Comparison of ENCODE assay signal across 35 cellular contexts in genomic region chr3:15873415-15873814, GRCh38.
DNase-seq lines count a peak whose midpoint lies in the region; ATAC-seq, FAIRE-seq and TF ChIP-seq lines count a peak whose summit lies in the region.
"Had no signal": no experiment of that assay in that cellular context is flagged by ENCODE, and none has a peak within 500 bp of the region (broad histone marks: within the 10 kb centered on the region; RNA-seq: fewer than 3 reads in every experiment).

No MANE protein-coding gene starts in this region.

- TF ChIP-seq CTCF in SK-N-SH (IDR thresholded peaks at IDR 0.05), result no peak
- no peak for TF ChIP-seq CTCF in HepG2 (CRISPR knock-in tag; IDR thresholded peaks at IDR 0.05)
- TF ChIP-seq CTCF in right lobe of liver (IDR thresholded peaks at IDR 0.05), result no peak

- no peak for TF ChIP-seq POLR2A in HepG2 (IDR thresholded peaks at IDR 0.05; ENCODE audit: insufficient read depth in 1 of 2, low read depth in 2 of 2, low read length in 2 of 2)
- no peak for TF ChIP-seq POLR2A in right lobe of liver (IDR thresholded peaks at IDR 0.05)

- in situ Hi-C loops in HepG2 (cut with HindIII; ENCODE audit: extremely low pct_ligation_motif_present, low pct_unique_long_range_greater_than_20kb), result no loop called here

- FAIRE-seq in endometrium (lab: Jason Lieb, UNC) (peak; percentile 35), HepG2 (lab: Jason Lieb, UNC) (peak; percentile 12)
- FAIRE-seq: A204.1, A549, D721Med had no signal

- peak overlapping the region in 1 of 2 experiments; percentile 88; a peak in 1 of 4 replicates for H3K27ac ChIP-seq in SK-N-SH (ENCODE audit: low read depth in 2 of 2, low read length in 1 of 2)
- H3K27ac ChIP-seq in HepG2 (ENCODE audit: extremely low read length, insufficient read depth, low read length), result no peak overlapping the region
- no peak overlapping the region for H3K27ac ChIP-seq in right lobe of liver
- H3K27ac ChIP-seq: 22Rv1; A549; BLaER1; BLaER1 treated with 17β-estradiol and CSF1 and Interleukin-3, amounts not matched to agents 10 nM and 100 nM; C4-2B had no signal

- CTCF ChIA-PET in SK-N-SH (lab: Yijun Ruan, JAX) (interaction anchor here (0.8 to 1.0 kb wide), 2 partner anchors 17 to 305 kb away, joined by 3 read pairs; no protein-coding TSS in a partner anchor), HepG2 (lab: Yijun Ruan, JAX; ENCODE audit: low intra/inter-chr PET ratio, low total read pairs) (no interaction called here)

- no peak for DNase-seq in SK-N-SH
- no peak for DNase-seq in HepG2 (ENCODE audit: low spot score)
- DNase-seq in right lobe of liver, result no peak
- no peak for DNase-seq in mucosa of gallbladder (ENCODE audit: low spot score)
- DNase-seq in stimulated activated naive CD4-positive, alpha-beta T cell (lab: John Stamatoyannopoulos, UW), result no peak
- no peak for DNase-seq in stimulated activated CD4-positive, alpha-beta T cell treated with anti-CD3 and anti-CD28 coated beads, Interleukin-4, amount 100 ng/mL, for 4 hours
- DNase-seq: 8988T; ACHN; AML-193; BE2C; C1 segment of cervical spinal cord; Caco-2; Calu3; CD4-positive, alpha-beta memory T cell; CD4-positive, alpha-beta T cell; CD4-positive, CD25-positive, alpha-beta regulatory T cell; CD8-positive, alpha-beta memory T cell; CD8-positive, alpha-beta T cell; COR-L47; DMS 273 treated with DMSO at 0.1 percent for 48 hours; DMS153; DMS53; DMS79; DMS79 treated with DMSO at 0.1 percent for 48 hours; DND-41; EL had no signal

- no peaks in the 10 kb centered on the region for H4K20me1 ChIP-seq in SK-N-SH (ENCODE audit: insufficient read depth)
- no peaks in the 10 kb centered on the region for H4K20me1 ChIP-seq in HepG2 (ENCODE audit: insufficient read depth, low read length)
- H4K20me1 ChIP-seq: BLaER1; BLaER1 treated with 17β-estradiol and CSF1 and Interleukin-3, amounts not matched to agents 10 nM and 100 nM had no signal

- POLR2A ChIA-PET in SK-N-SH (lab: Yijun Ruan, JAX), result no interaction called here
- POLR2A ChIA-PET in HepG2 (lab: Yijun Ruan, JAX), result no interaction called here

- 59% methylated on average over 4 of the region's 4 CpGs for WGBS in SK-N-SH (ENCODE audit: low lambda C conversion rate)
- WGBS in HepG2 (ENCODE audit: low lambda C conversion rate), result 24% methylated on average over 4 of the region's 4 CpGs
- 21% methylated on average over 4 of the region's 4 CpGs for WGBS in right lobe of liver (ENCODE audit: insufficient coverage, low coverage, low lambda C conversion rate, missing lambda C conversion rate)

- H3K9me3 ChIP-seq in SK-N-SH (0 out of 2 replicates have a peak, but pooled peaks cover 3% of the 10 kb centered on the region), HepG2 (ENCODE audit: low read length) (no peaks in the 10 kb centered on the region), right lobe of liver (no peaks in the 10 kb centered on the region)
- H3K9me3 ChIP-seq: BE2C, Caco-2 had no signal

- BruUV-seq in HepG2 (replicated peaks; lab: Mats Ljungman, UMichigan), result no TSS peak

- H3K9ac ChIP-seq in SK-N-SH (no peak overlapping the region), HepG2 (ENCODE audit: insufficient read depth, low read depth, low read length) (no peak overlapping the region)
- H3K9ac ChIP-seq: BLaER1; BLaER1 treated with 17β-estradiol and CSF1 and Interleukin-3, amounts not matched to agents 10 nM and 100 nM had no signal

- H3K27me3 ChIP-seq in SK-N-SH (ENCODE audit: insufficient read depth) (no peaks in the 10 kb centered on the region), HepG2 (ENCODE audit: control insufficient read depth in 1 of 2, insufficient read depth in 2 of 2, low read length in 2 of 2) (no peaks in the 10 kb centered on the region), right lobe of liver (no peaks in the 10 kb centered on the region)
- H3K27me3 ChIP-seq: BE2C; BLaER1; BLaER1 treated with 17β-estradiol and CSF1 and Interleukin-3, amounts not matched to agents 10 nM and 100 nM had no signal

- H3F3A ChIP-seq in SK-N-SH (replicated peaks; ENCODE audit: insufficient read depth), result peaks cover 24% of the 10 kb centered on the region

- H3K4me1 ChIP-seq in SK-N-SH (ENCODE audit: control insufficient read depth in 1 of 2, insufficient read depth in 2 of 2, low read depth in 1 of 2, low read length in 1 of 2) (peaks cover 0 to 13% of the 10 kb centered on the region in 2 experiments; a peak in 1 of 4 replicates), HepG2 (ENCODE audit: insufficient read depth, low read length) (no peaks in the 10 kb centered on the region), right lobe of liver (peaks cover 0 to 4% (median 0%) of the 10 kb centered on the region in 4 donors)
- H3K4me1 ChIP-seq: A549; BE2C; BLaER1; BLaER1 treated with 17β-estradiol and CSF1 and Interleukin-3, amounts not matched to agents 10 nM and 100 nM; Caco-2 had no signal

- no peaks in the 10 kb centered on the region for H3K9me2 ChIP-seq in SK-N-SH

- H2AFZ ChIP-seq in SK-N-SH (ENCODE audit: low read depth) (no peak overlapping the region), HepG2 (ENCODE audit: low read length) (no peak overlapping the region)

- H3K36me3 ChIP-seq in SK-N-SH (replicated peaks in 1 of 2; ENCODE audit: control insufficient read depth in 1 of 2, insufficient read depth in 2 of 2, low read length in 1 of 2) (peaks cover 0 to 3% of the 10 kb centered on the region in 2 experiments), HepG2 (replicated peaks in 1 of 2; ENCODE audit: control insufficient read depth in 1 of 2, insufficient read depth in 2 of 2, low read length in 2 of 2) (no peaks in the 10 kb centered on the region), right lobe of liver (no peaks in the 10 kb centered on the region)
- H3K36me3 ChIP-seq: BE2C had no signal

- no peak for TF ChIP-seq EP300 in SK-N-SH (IDR thresholded peaks at IDR 0.05; ENCODE audit: borderline replicate concordance in 1 of 2, low read depth in 1 of 2, low read length in 1 of 2)
- TF ChIP-seq EP300 in HepG2 (IDR thresholded peaks at IDR 0.05; ENCODE audit: low read depth in 2 of 2, low read length in 2 of 2), result no peak
- TF ChIP-seq EP300 in HepG2 (CRISPR knock-in tag; IDR thresholded peaks at IDR 0.05; ENCODE audit: borderline replicate concordance), result no peak

- no peak overlapping the region for H3K4me2 ChIP-seq in SK-N-SH
- no peak overlapping the region for H3K4me2 ChIP-seq in HepG2 (ENCODE audit: low read depth, low read length)
- H3K4me2 ChIP-seq: A549; BLaER1; BLaER1 treated with 17β-estradiol and CSF1 and Interleukin-3, amounts not matched to agents 10 nM and 100 nM had no signal

- no peaks in the 10 kb centered on the region for H3K79me2 ChIP-seq in SK-N-SH (ENCODE audit: insufficient read depth)
- no peaks in the 10 kb centered on the region for H3K79me2 ChIP-seq in HepG2 (ENCODE audit: insufficient read depth, low read length)

- H3K4me3 ChIP-seq in SK-N-SH (ENCODE audit: low read depth in 2 of 2, low read length in 1 of 2) (no peak overlapping the region), HepG2 (replicated peaks in 1 of 3; ENCODE audit: insufficient read depth in 1 of 3, low read depth in 2 of 3, low read length in 3 of 3) (no peak overlapping the region), right lobe of liver (no peak overlapping the region)
- H3K4me3 ChIP-seq: A549; BLaER1; BLaER1 treated with 17β-estradiol and CSF1 and Interleukin-3, amounts not matched to agents 10 nM and 100 nM had no signal

- no peak for TF ChIP-seq RAD21 in SK-N-SH (IDR thresholded peaks at IDR 0.05; ENCODE audit: low read length)
- no peak for TF ChIP-seq RAD21 in HepG2 (CRISPR knock-in tag; IDR thresholded peaks at IDR 0.05)

- ATAC-seq in SK-N-SH treated with all-trans-retinoic acid at 6 μM for 48 hours, result no peak
- ATAC-seq in HepG2, result no peak
- ATAC-seq in right lobe of liver, result peak; percentile 36 to 80 (median 67)
- ATAC-seq: A549; CD8-positive, alpha-beta T cell had no signal

- intact Hi-C loops in HepG2 (cut with micrococcal nuclease; ENCODE audit: unreplicated experiment), result no loop called here
- intact Hi-C loops in right lobe of liver (cut with DNase I), result no loop called here

TF ChIP-seq in SK-N-SH treated with all-trans-retinoic acid at 6 μM for 48 hours, 23 proteins besides CTCF, POLR2A, EP300 and RAD21 (continues in another document):
- TF ChIP-seq ZNF8 (CRISPR knock-in tag; IDR thresholded peaks at IDR 0.05) (no peak), CSDC2 (CRISPR knock-in tag; IDR thresholded peaks at IDR 0.05) (no peak)

TF ChIP-seq in SK-N-SH, 30 proteins besides CTCF, POLR2A, EP300 and RAD21 (continues in another document):
- TF ChIP-seq GABPA (IDR thresholded peaks at IDR 0.05; ENCODE audit: low read depth), result no peak
- TF ChIP-seq, protein P1, sequence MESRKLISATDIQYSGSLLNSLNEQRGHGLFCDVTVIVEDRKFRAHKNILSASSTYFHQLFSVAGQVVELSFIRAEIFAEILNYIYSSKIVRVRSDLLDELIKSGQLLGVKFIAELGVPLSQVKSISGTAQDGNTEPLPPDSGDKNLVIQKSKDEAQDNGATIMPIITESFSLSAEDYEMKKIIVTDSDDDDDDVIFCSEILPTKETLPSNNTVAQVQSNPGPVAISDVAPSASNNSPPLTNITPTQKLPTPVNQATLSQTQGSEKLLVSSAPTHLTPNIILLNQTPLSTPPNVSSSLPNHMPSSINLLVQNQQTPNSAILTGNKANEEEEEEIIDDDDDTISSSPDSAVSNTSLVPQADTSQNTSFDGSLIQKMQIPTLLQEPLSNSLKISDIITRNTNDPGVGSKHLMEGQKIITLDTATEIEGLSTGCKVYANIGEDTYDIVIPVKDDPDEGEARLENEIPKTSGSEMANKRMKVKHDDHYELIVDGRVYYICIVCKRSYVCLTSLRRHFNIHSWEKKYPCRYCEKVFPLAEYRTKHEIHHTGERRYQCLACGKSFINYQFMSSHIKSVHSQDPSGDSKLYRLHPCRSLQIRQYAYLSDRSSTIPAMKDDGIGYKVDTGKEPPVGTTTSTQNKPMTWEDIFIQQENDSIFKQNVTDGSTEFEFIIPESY (IDR thresholded peaks at IDR 0.05; ENCODE audit: borderline replicate concordance, low read depth), result no peak

TF ChIP-seq in HepG2, 621 proteins besides CTCF, POLR2A, EP300 and RAD21:
- TF ChIP-seq ZFYVE20 (CRISPR knock-in tag; IDR thresholded peaks at IDR 0.05; ENCODE audit: borderline replicate concordance, low read depth) (no peak), BCL6 (CRISPR knock-in tag; IDR thresholded peaks at IDR 0.05) (peak; percentile 44; the same call in 1 of the 2 replicates), RXRA (CRISPR knock-in tag; IDR thresholded peaks at IDR 0.05) (no peak)

Comparison
In these comparisons a context has a peak if more than half of its experiments do, and no peak if none do; other contexts are left out.
1. ATAC-seq: peak in right lobe of liver (4 of 4); none in SK-N-SH treated with all-trans-retinoic acid at 6 μM for 48 hours (single experiment) and HepG2 (single experiment).